8 cellular contexts compared by ENCODE assay signal in genomic region chr3:56556908-56557814, GRCh38. TPM values are rescaled to one million over a fixed set of nuclear protein-coding genes. Genes with fewer than 3 reads are reported as not detected.
DNase-seq lines count a peak whose midpoint lies in the region; ATAC-seq and TF ChIP-seq lines count a peak whose summit lies in the region.

TSS of gene CCDC66 (plus strand) at chr3:56557175. CDS start at chr3:56557243, 68 bp downstream.

- DNase-seq in AG08395 (ENCODE audit: low spot score) (peak; percentile 98), NCI-H2196 treated with DMSO at 0.1 percent for 48 hours (lab: John Stamatoyannopoulos, UW; ENCODE audit: unreplicated experiment) (peak; percentile 62), WERI-Rb-1 (peak; percentile 96), mammary epithelial cell (peak; percentile 89), iPS-NIHi7 (ENCODE audit: extremely low spot score) (peak; percentile 98), smooth muscle cell (lab: John Stamatoyannopoulos, UW; ENCODE audit: unreplicated experiment) (peak; percentile 63)

- H4K20me1 ChIP-seq in mammary epithelial cell (ENCODE audit: insufficient read depth, low read length): no peaks in the 10 kb centered on the region
- H4K20me1 ChIP-seq in smooth muscle cell (ENCODE audit: low read depth): peaks cover 4% of the 10 kb centered on the region

- H3K4me1 ChIP-seq in mammary epithelial cell (ENCODE audit: insufficient read depth, low read length): no peaks in the 10 kb centered on the region
- peaks cover 13% of the 10 kb centered on the region for H3K4me1 ChIP-seq in smooth muscle cell (ENCODE audit: low read depth)

- H3K9ac ChIP-seq in mammary epithelial cell (ENCODE audit: insufficient read depth, low read length) (peak within 1 kb of the TSS; percentile 92), smooth muscle cell (ENCODE audit: low read depth) (peak within 1 kb of the TSS; percentile 86)

- H3K27ac ChIP-seq in WERI-Rb-1: peak within 1 kb of the TSS; percentile 88
- peak within 1 kb of the TSS; percentile 88 for H3K27ac ChIP-seq in mammary epithelial cell (ENCODE audit: insufficient read depth, low read depth, low read length)
- H3K27ac ChIP-seq in smooth muscle cell (ENCODE audit: low read depth): peak within 1 kb of the TSS; percentile 83

- TF ChIP-seq CTCF in WERI-Rb-1 (IDR thresholded peaks at IDR 0.05; ENCODE audit: low read depth, low read length) (peak; percentile 66), mammary epithelial cell (conservative IDR thresholded peaks at IDR 0.05 in 1 of 2, IDR thresholded peaks at IDR 0.05 in 1 of 2; ENCODE audit: extremely low read depth in 1 of 2, insufficient read depth in 1 of 2, low read depth in 1 of 2, low read length in 2 of 2) (peak; percentile 63 to 76), smooth muscle cell (IDR thresholded peaks at IDR 0.05; ENCODE audit: borderline replicate concordance, insufficient read depth, poor library complexity, severe bottlenecking) (peak; percentile 50)

- no TSS peak for BruUV-seq in mammary epithelial cell (replicated peaks; lab: Mats Ljungman, UMichigan)

- H3K79me2 ChIP-seq in mammary epithelial cell (ENCODE audit: insufficient read depth, low read length): peaks cover 29% of the 10 kb centered on the region
- peaks cover 15% of the 10 kb centered on the region for H3K79me2 ChIP-seq in smooth muscle cell (ENCODE audit: low read depth)

- intact Hi-C loops in mammary epithelial cell (cut with micrococcal nuclease): loop anchor here (10.0 kb wide), 1 partner anchor 428 kb away; no protein-coding TSS in a partner anchor

- in situ Hi-C loops in mammary epithelial cell (cut with MboI; ENCODE audit: low sequenced_read_pairs in 2 of 2): no loop called here

- peak within 1 kb of the TSS; percentile 88 for H3K4me3 ChIP-seq in WERI-Rb-1 (ENCODE audit: low read depth, low read length)
- H3K4me3 ChIP-seq in mammary epithelial cell (replicated peaks in 1 of 3; ENCODE audit: insufficient read depth in 1 of 3, low read depth in 2 of 3, low read length in 3 of 3): peak within 1 kb of the TSS; percentile 71 to 92 (median 79)
- H3K4me3 ChIP-seq in smooth muscle cell: peak within 1 kb of the TSS; percentile 68

- CTCF ChIA-PET in mammary epithelial cell (lab: Charles Lee; ENCODE audit: low non-redundant PET): interaction anchor here (0.7 kb wide), 1 partner anchor 214 kb away, joined by 3 read pairs; no protein-coding TSS in a partner anchor

- H2AFZ ChIP-seq in mammary epithelial cell (ENCODE audit: low read depth, low read length) (peak within 1 kb of the TSS; percentile 98), smooth muscle cell (ENCODE audit: low read depth) (peak within 1 kb of the TSS; percentile 97)

- WGBS in mammary epithelial cell (ENCODE audit: low coverage, missing lambda C conversion rate): 3% methylated on average over 41 of the region's 54 CpGs
- 1% methylated on average over 52 of the region's 54 CpGs for WGBS in smooth muscle cell (ENCODE audit: low lambda C conversion rate)

- peak within 1 kb of the TSS; percentile 93 for H3K4me2 ChIP-seq in mammary epithelial cell (ENCODE audit: insufficient read depth, low read depth, low read length)
- peak within 1 kb of the TSS; percentile 90 for H3K4me2 ChIP-seq in smooth muscle cell

- ATAC-seq in GM18873 (IDR thresholded peaks at IDR 0.05; ENCODE audit: low FRiP score, unreplicated experiment): peak; percentile 97
- peak; percentile 99 for ATAC-seq in HG03139 (IDR thresholded peaks at IDR 0.05; ENCODE audit: unreplicated experiment)

- H3K9me3 ChIP-seq in WERI-Rb-1 (ENCODE audit: severe bottlenecking) (no peaks in the 10 kb centered on the region), mammary epithelial cell (replicated peaks; ENCODE audit: insufficient read depth, low read length) (no peaks in the 10 kb centered on the region), smooth muscle cell (replicated peaks; ENCODE audit: low read depth) (no peaks in the 10 kb centered on the region)

- H3K36me3 ChIP-seq in WERI-Rb-1: peaks cover 25% of the 10 kb centered on the region
- peaks cover 3% of the 10 kb centered on the region for H3K36me3 ChIP-seq in mammary epithelial cell (ENCODE audit: insufficient read depth, low read length)
- peaks cover 6% of the 10 kb centered on the region for H3K36me3 ChIP-seq in smooth muscle cell (ENCODE audit: low read depth)

- dilution Hi-C loops in mammary epithelial cell (cut with HindIII; ENCODE audit: low sequenced_read_pairs): no loop called here

- H3K27me3 ChIP-seq in WERI-Rb-1 (ENCODE audit: insufficient read depth, low read depth, severe bottlenecking): no peaks in the 10 kb centered on the region
- H3K27me3 ChIP-seq in mammary epithelial cell (ENCODE audit: insufficient read depth, low read length): no peaks in the 10 kb centered on the region
- no peaks in the 10 kb centered on the region for H3K27me3 ChIP-seq in smooth muscle cell (ENCODE audit: low read depth)

- peaks cover 3% of the 10 kb centered on the region for H3F3A ChIP-seq in smooth muscle cell (ENCODE audit: low read depth)

RNA-seq across cellular contexts. Expression of gene CCDC66, which starts in this region (rescaled TPM):
- total RNA-seq in mammary epithelial cell (10 to 100 TPM; 19.6 to 20.7 TPM), smooth muscle cell (24.3 and 26.1 TPM in 2 replicates)
- polyA plus RNA-seq in mammary epithelial cell (4.0 TPM), smooth muscle cell (9.3 and 13.6 TPM in 2 replicates)
- polyA minus RNA-seq in mammary epithelial cell: 40.5 TPM

Comparison
In these comparisons a context has a peak if more than half of its experiments do, and no peak if none do; other contexts are left out.
1. Peak in every context shown above with its lines: DNase-seq, ATAC-seq, H3K4me3 ChIP-seq and H3K27ac ChIP-seq.